8 cellular contexts compared by ENCODE assay signal in the genomic region with DNA sequence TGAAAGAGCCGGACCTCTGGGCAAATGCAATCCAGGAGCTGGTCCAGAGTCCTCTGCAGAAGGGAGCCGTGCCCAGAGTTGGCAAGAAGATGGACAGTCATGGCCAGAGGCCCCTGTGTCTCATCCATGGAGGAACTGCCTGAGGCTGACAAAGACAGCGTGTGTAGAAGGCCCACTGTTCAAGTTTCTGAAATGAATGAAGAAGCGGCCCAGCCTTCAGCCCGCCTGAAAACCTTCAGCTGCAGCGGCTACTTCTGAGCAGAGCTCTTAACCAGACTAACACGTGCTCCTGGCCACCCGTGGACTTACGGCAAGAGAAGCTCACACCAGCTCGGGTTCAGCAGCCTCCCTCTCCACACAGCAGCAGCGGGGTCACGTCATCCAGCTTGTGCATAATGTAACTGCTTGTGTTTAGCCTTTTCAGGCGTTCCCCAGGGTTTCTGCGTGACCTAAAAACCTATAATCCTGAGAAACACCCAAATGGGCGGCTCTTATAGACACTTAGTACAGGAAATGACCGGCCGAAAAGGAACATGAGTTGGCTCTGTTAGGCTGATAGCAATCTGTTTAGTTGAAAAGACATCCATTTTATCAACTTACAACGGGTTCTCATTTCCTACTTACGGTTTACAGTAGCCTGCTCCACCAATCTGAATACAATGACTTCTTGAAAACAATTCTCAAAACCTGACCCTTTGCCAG. TPM values are rescaled to one million over a fixed set of nuclear protein-coding genes. Genes with fewer than 3 reads are reported as not detected.
DNase-seq lines count a peak whose midpoint lies in the region; ATAC-seq, FAIRE-seq and TF ChIP-seq lines count a peak whose summit lies in the region.

FAM124B (minus strand) TSS at position 467 of the 702 bp plus-strand sequence; CDS start at position 128, 339 bp downstream.

- no peak within 1 kb of the TSS for H3K27ac Mint-ChIP-seq in astrocyte (ENCODE audit: unreplicated experiment)

- H3K36me3 Mint-ChIP-seq in astrocyte (ENCODE audit: low read depth, unreplicated experiment) = peaks cover 2% of the 10 kb centered on the region

- H4K20me1 ChIP-seq in OCI-LY7 (ENCODE audit: insufficient read depth, low read length) (no peaks in the 10 kb centered on the region), astrocyte (ENCODE audit: insufficient read depth, low read length) (no peaks in the 10 kb centered on the region)

- no peak within 1 kb of the TSS for H3K9ac ChIP-seq in astrocyte (ENCODE audit: low read length)

- no peaks in the 10 kb centered on the region for H3K9me3 ChIP-seq in OCI-LY7 (ENCODE audit: low read length)
- no peaks in the 10 kb centered on the region for H3K9me3 ChIP-seq in astrocyte (ENCODE audit: insufficient read depth, low read depth, low read length)

- ATAC-seq in GM19035 (IDR thresholded peaks at IDR 0.05; ENCODE audit: unreplicated experiment) = peak; percentile 46

- H3K4me3 ChIP-seq in OCI-LY7 (ENCODE audit: low read depth, low read length, poor library complexity, severe bottlenecking) (no peak within 1 kb of the TSS), astrocyte (ENCODE audit: insufficient read depth, low read depth, low read length) (no peak within 1 kb of the TSS)

- H3K9me2 ChIP-seq in OCI-LY7 (ENCODE audit: insufficient read depth, low read length) = no peaks in the 10 kb centered on the region

- DNase-seq in OCI-LY7 (ENCODE audit: low spot score) (no peak), astrocyte (ENCODE audit: low read depth) (no peak), left kidney (ENCODE audit: low read depth, low spot score) (peak; percentile 44), RCC 7860 (ENCODE audit: low spot score) (no peak), amniotic stem cell (lab: John Stamatoyannopoulos, UW) (no peak), NCI-H345 (lab: John Stamatoyannopoulos, UW) (no peak)
- peak; percentile 47 for DNase-seq in stimulated activated CD4-positive, alpha-beta T cell treated with anti-CD3 and anti-CD28 coated beads, Interleukin-15, amount 100 ng/mL, for 24 hours

- H3K4me1 ChIP-seq in OCI-LY7 (ENCODE audit: insufficient read depth, low read length, poor library complexity, severe bottlenecking) (peaks cover 8% of the 10 kb centered on the region), astrocyte (ENCODE audit: insufficient read depth, low read length) (no peaks in the 10 kb centered on the region)

- H3K27me3 ChIP-seq in astrocyte (ENCODE audit: insufficient read depth, low read length) = no peaks in the 10 kb centered on the region

- intact Hi-C loops in OCI-LY7 (cut with micrococcal nuclease; ENCODE audit: unreplicated experiment) = no loop called here

- H3K9me3 Mint-ChIP-seq in astrocyte (ENCODE audit: unreplicated experiment) = peaks cover 11% of the 10 kb centered on the region

- H3K27me3 Mint-ChIP-seq in astrocyte (ENCODE audit: low read depth, unreplicated experiment) = peaks cover 17% of the 10 kb centered on the region

- no peak within 1 kb of the TSS for H3K4me2 ChIP-seq in OCI-LY7 (ENCODE audit: low read length)
- H3K4me2 ChIP-seq in astrocyte (ENCODE audit: low read length) = peak within 1 kb of the TSS; percentile 47

- no peak within 1 kb of the TSS for H3K27ac ChIP-seq in OCI-LY7 (ENCODE audit: low read depth, low read length, poor library complexity, severe bottlenecking)
- H3K27ac ChIP-seq in astrocyte (ENCODE audit: low read depth, low read length) = no peak within 1 kb of the TSS

- POLR2A ChIA-PET in OCI-LY7 (lab: Charles Lee) = interaction anchor here (0.5 to 2.2 kb wide), 5 partner anchors 9 to 678 kb away, joined by 3 to 6 read pairs (median 3); no protein-coding TSS in a partner anchor

- no peaks in the 10 kb centered on the region for H3K4me1 Mint-ChIP-seq in astrocyte (ENCODE audit: low read depth, unreplicated experiment)

- TF ChIP-seq CTCF in OCI-LY7 (conservative IDR thresholded peaks at IDR 0.05; ENCODE audit: low read length) (no peak), astrocyte (IDR thresholded peaks at IDR 0.05; ENCODE audit: insufficient read depth, low read depth, low read length) (no peak)

- H3K4me3 Mint-ChIP-seq in astrocyte (ENCODE audit: unreplicated experiment) = no peak within 1 kb of the TSS

- CTCF ChIA-PET in OCI-LY7 (lab: Charles Lee; ENCODE audit: unreplicated experiment) = interaction anchor here (0.6 kb wide), 1 partner anchor 11 kb away, joined by 3 read pairs; no protein-coding TSS in a partner anchor

- FAIRE-seq in astrocyte (lab: Jason Lieb, UNC) (no peak), RCC 7860 (lab: Jason Lieb, UNC) (no peak)

- H3K36me3 ChIP-seq in OCI-LY7 (ENCODE audit: insufficient read depth, low read length) (no peaks in the 10 kb centered on the region), astrocyte (ENCODE audit: insufficient read depth, low read length) (no peaks in the 10 kb centered on the region)

- no peaks in the 10 kb centered on the region for H3K79me2 ChIP-seq in OCI-LY7 (ENCODE audit: insufficient read depth, low read depth, low read length)
- H3K79me2 ChIP-seq in astrocyte (ENCODE audit: insufficient read depth, low read length) = no peaks in the 10 kb centered on the region

- BruUV-seq in OCI-LY7 (replicated peaks; lab: Mats Ljungman, UMichigan) = no TSS peak

- H2AFZ ChIP-seq in OCI-LY7 (ENCODE audit: low read length) (peak within 1 kb of the TSS; percentile 46; the same call in 1 of the 2 replicates), astrocyte (ENCODE audit: low read depth, low read length) (peak within 1 kb of the TSS; percentile 13)

RNA-seq across cellular contexts. Expression of gene FAM124B, which starts in this region (rescaled TPM):
- not detected in 2 replicates for total RNA-seq in OCI-LY7 (2014; rRNA removed; shearing (Covaris generic))
- not detected in 2 replicates for total RNA-seq in OCI-LY7 (2022)
- total RNA-seq in astrocyte = not detected in 2 replicates

Comparison
In these comparisons a context has a peak if more than half of its experiments do, and no peak if none do; other contexts are left out.
1. DNase-seq: peak in left kidney (single experiment) and stimulated activated CD4-positive, alpha-beta T cell treated with anti-CD3 and anti-CD28 coated beads, Interleukin-15, amount 100 ng/mL, for 24 hours (single experiment); none in OCI-LY7 (single experiment), astrocyte (single experiment), RCC 7860 (single experiment), amniotic stem cell (single experiment) and NCI-H345 (single experiment).